In the genomic region with DNA sequence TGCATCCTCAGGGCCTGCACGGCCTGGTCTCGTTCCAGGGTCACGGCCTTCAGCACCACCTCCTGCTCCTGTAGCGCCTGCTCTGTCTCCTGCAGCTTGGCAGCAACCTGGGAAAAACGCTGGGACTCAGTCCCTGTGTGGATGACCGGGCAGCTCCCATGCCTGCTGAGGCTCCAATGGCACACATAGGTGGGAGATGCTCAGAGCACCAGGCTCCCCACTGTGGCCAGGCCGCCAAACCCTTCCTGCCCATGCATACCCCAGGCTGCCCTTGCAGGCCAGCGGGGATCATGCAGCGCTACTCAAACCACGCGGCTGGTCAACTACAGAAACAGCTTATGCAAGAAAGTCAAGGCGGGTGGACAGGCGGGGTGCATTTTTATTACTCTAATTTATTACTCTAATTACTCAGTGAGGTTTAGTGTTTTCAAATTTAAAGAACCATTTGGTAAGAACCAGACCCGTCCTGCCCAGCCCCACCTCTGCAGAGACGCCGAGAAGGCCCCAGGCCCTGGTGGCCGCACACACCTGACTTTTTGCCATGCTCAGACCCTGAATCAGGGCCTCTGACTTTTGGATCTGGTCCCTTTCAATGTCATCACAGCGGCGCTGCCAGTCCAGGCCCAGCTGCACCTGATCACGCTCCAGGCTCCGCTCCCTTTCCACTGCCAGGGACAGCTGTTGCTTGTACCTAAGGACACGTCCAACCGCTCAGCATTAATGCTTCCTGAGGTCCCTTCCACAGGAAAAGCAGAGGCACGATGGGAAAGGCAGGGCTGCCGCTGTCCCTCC, we compare ENCODE assay signal across 25 cellular contexts. TPM values are rescaled to one million over a fixed set of nuclear protein-coding genes. Genes with fewer than 3 reads are reported as not detected.
A peak's percentile ranks its signal among the peaks of the same experiment; 100 is the strongest.
DNase-seq lines count a peak whose midpoint lies in the region; ATAC-seq, FAIRE-seq and TF ChIP-seq lines count a peak whose summit lies in the region.
"Had no signal": no experiment of that assay in that cellular context is flagged by ENCODE, and none has a peak within 500 bp of the region (broad histone marks: within the 10 kb centered on the region; RNA-seq: fewer than 3 reads in every experiment).

No MANE protein-coding gene starts in this region.

- H3K9me3 ChIP-seq in T-helper 17 cell (ENCODE audit: control insufficient read depth, low read length, poor library complexity, severe bottlenecking): no peaks in the 10 kb centered on the region
- H3K9me3 ChIP-seq in parathyroid adenoma (ENCODE audit: control insufficient read depth, low read length): no peaks in the 10 kb centered on the region
- no peaks in the 10 kb centered on the region for H3K9me3 ChIP-seq in thyroid gland
- no peaks in the 10 kb centered on the region for H3K9me3 ChIP-seq in HepG2 (ENCODE audit: low read length)
- H3K9me3 ChIP-seq: BLaER1, MG63 had no signal

- FAIRE-seq in HepG2 (lab: Jason Lieb, UNC) (no peak), GM19239 (lab: Jason Lieb, UNC) (no peak)
- FAIRE-seq: A204.1, HTR-8/SVneo had no signal

- H3K79me2 ChIP-seq in parathyroid adenoma: no peaks in the 10 kb centered on the region
- no peaks in the 10 kb centered on the region for H3K79me2 ChIP-seq in HepG2 (ENCODE audit: insufficient read depth, low read length)

- DNase-seq in T-helper 17 cell (no peak), left kidney (ENCODE audit: low read depth, low spot score) (peak; percentile 54), thyroid gland (peak; percentile 52 to 65), GM20000 (ENCODE audit: low spot score) (no peak), HepG2 (ENCODE audit: low spot score) (no peak), GM19239 (ENCODE audit: insufficient read length, low spot score) (no peak)
- DNase-seq: CD4-positive, alpha-beta memory T cell; COR-L47; DMS53; GM23248; H9; KG1; MG63; NCI-H1417; NCI-H1694; NCI-H2081; NCI-H2227 treated with DMSO at 0.1 percent for 48 hours; NCI-H526 treated with DMSO at 0.1 percent for 48 hours; Right ventricle myocardium superior; RPMI8226 had no signal

- no peak for ATAC-seq in T-helper 17 cell
- ATAC-seq in GM18520 (IDR thresholded peaks at IDR 0.05; ENCODE audit: unreplicated experiment): no peak
- no peak for ATAC-seq in HepG2

- 80 to 93% methylated on average over 15 to 25 of the region's 25 CpGs for WGBS in thyroid gland, 2 donors
- WGBS in HepG2 (ENCODE audit: low lambda C conversion rate): 88% methylated on average over 22 of the region's 25 CpGs

- in situ Hi-C loops in HepG2 (cut with HindIII; ENCODE audit: extremely low pct_ligation_motif_present, low pct_unique_long_range_greater_than_20kb): no loop called here

- H3K27me3 ChIP-seq in parathyroid adenoma (ENCODE audit: control insufficient read depth, insufficient read depth, low read length) (no peaks in the 10 kb centered on the region), thyroid gland (no peaks in the 10 kb centered on the region), HepG2 (ENCODE audit: control insufficient read depth in 1 of 2, insufficient read depth in 2 of 2, low read length in 2 of 2) (no peaks in the 10 kb centered on the region)
- H3K27me3 ChIP-seq: BLaER1, MG63 had no signal

- H3K27ac ChIP-seq in parathyroid adenoma: no peak overlapping the region
- H3K27ac ChIP-seq in thyroid gland: peak overlapping the region; percentile 76 to 88 (median 83)
- no peak overlapping the region for H3K27ac ChIP-seq in HepG2 (ENCODE audit: extremely low read length, insufficient read depth, low read length)
- H3K27ac ChIP-seq: GM23248 had no signal

- peaks cover 55% of the 10 kb centered on the region for H3K4me1 ChIP-seq in parathyroid adenoma
- H3K4me1 ChIP-seq in thyroid gland: peaks cover 38 to 40% of the 10 kb centered on the region in 2 donors
- peaks cover 13% of the 10 kb centered on the region for H3K4me1 ChIP-seq in HepG2 (ENCODE audit: insufficient read depth, low read length)

- no peaks in the 10 kb centered on the region for H3K27me3 Mint-ChIP-seq in T-helper 17 cell
- H3K27me3 Mint-ChIP-seq: CD4-positive, alpha-beta memory T cell had no signal

- intact Hi-C loops in thyroid gland (cut with DNase I): no loop called here
- intact Hi-C loops in HepG2 (cut with micrococcal nuclease; ENCODE audit: unreplicated experiment): no loop called here

- H3K4me2 ChIP-seq in parathyroid adenoma (ENCODE audit: low read length) (peak overlapping the region; percentile 81), HepG2 (ENCODE audit: low read depth, low read length) (no peak overlapping the region)

- TF ChIP-seq POLR2A in thyroid gland (IDR thresholded peaks at IDR 0.05): no peak
- no peak for TF ChIP-seq POLR2A in HepG2 (IDR thresholded peaks at IDR 0.05; ENCODE audit: insufficient read depth in 1 of 2, low read depth in 2 of 2, low read length in 2 of 2)

- H3K4me3 ChIP-seq in parathyroid adenoma (ENCODE audit: low read depth, low read length) (no peak overlapping the region), thyroid gland (replicated peaks in 1 of 3) (no peak overlapping the region), HepG2 (replicated peaks in 1 of 3; ENCODE audit: insufficient read depth in 1 of 3, low read depth in 2 of 3, low read length in 3 of 3) (no peak overlapping the region)
- H3K4me3 ChIP-seq: BLaER1, GM23248, MG63 had no signal

- TF ChIP-seq CTCF in parathyroid adenoma (IDR thresholded peaks at IDR 0.05) (no peak), thyroid gland (IDR thresholded peaks at IDR 0.05) (no peak), GM20000 (IDR thresholded peaks at IDR 0.05; ENCODE audit: extremely low read depth, missing control alignments) (no peak), HepG2 (CRISPR knock-in tag; IDR thresholded peaks at IDR 0.05) (no peak)

- POLR2A ChIA-PET in HepG2 (lab: Yijun Ruan, JAX): interaction anchor here (0.7 kb wide), 1 partner anchor 12 kb away, joined by 3 read pairs; no protein-coding TSS in a partner anchor

- TF ChIP-seq EP300 in HepG2 (IDR thresholded peaks at IDR 0.05; ENCODE audit: low read depth in 2 of 2, low read length in 2 of 2) (no peak), HepG2 (CRISPR knock-in tag; IDR thresholded peaks at IDR 0.05; ENCODE audit: borderline replicate concordance) (no peak)

- H4K20me1 ChIP-seq in HepG2 (ENCODE audit: insufficient read depth, low read length): no peaks in the 10 kb centered on the region
- H4K20me1 ChIP-seq: BLaER1 had no signal

- H3K36me3 ChIP-seq in parathyroid adenoma (ENCODE audit: control insufficient read depth, insufficient read depth, low read length) (no peaks in the 10 kb centered on the region), thyroid gland (peaks cover 5% of the 10 kb centered on the region in 2 donors), HepG2 (replicated peaks in 1 of 2; ENCODE audit: control insufficient read depth in 1 of 2, insufficient read depth in 2 of 2, low read length in 2 of 2) (peaks cover 4 to 12% of the 10 kb centered on the region in 2 experiments; a peak in 4 of 5 replicates)

- peak overlapping the region; percentile 8 for H3K27ac Mint-ChIP-seq in T-helper 17 cell
- H3K27ac Mint-ChIP-seq: H9 had no signal

- TF ChIP-seq RAD21 in HepG2 (CRISPR knock-in tag; IDR thresholded peaks at IDR 0.05): no peak

- no peak overlapping the region for H3K4me3 Mint-ChIP-seq in T-helper 17 cell
- H3K4me3 Mint-ChIP-seq: H9 had no signal

- BruUV-seq in HepG2 (replicated peaks; lab: Mats Ljungman, UMichigan): no TSS peak

- no peaks in the 10 kb centered on the region for H3K36me3 Mint-ChIP-seq in T-helper 17 cell (ENCODE audit: low read depth)

- peaks cover 7% of the 10 kb centered on the region for H3K4me1 Mint-ChIP-seq in T-helper 17 cell
- H3K4me1 Mint-ChIP-seq: CD4-positive, alpha-beta memory T cell had no signal

- H3K9ac ChIP-seq in parathyroid adenoma: no peak overlapping the region
- H3K9ac ChIP-seq in HepG2 (ENCODE audit: insufficient read depth, low read depth, low read length): no peak overlapping the region
- H3K9ac ChIP-seq: BLaER1, GM23248 had no signal

- H2AFZ ChIP-seq in parathyroid adenoma (no peak overlapping the region), HepG2 (ENCODE audit: low read length) (no peak overlapping the region)
- H2AFZ ChIP-seq: GM23248 had no signal

- CTCF ChIA-PET in HepG2 (lab: Yijun Ruan, JAX; ENCODE audit: low intra/inter-chr PET ratio, low total read pairs): no interaction called here

RNA-seq across cellular contexts. Expression of a gene that starts 33.9 kb away (rescaled TPM):
- total RNA-seq in T-helper 17 cell (10 to 100 TPM; 79.1 to 89.0 TPM), thyroid gland (10 to 100 TPM; 27.1 to 79.9 (median 50.9) TPM), HepG2 (2016; rRNA removed; fragmentation: Illumina TruSeq; extraction: Trizol) (54.8 and 59.9 TPM in 2 replicates)
- 85.1 and 122 TPM in 2 replicates for total RNA-seq in HepG2 (2016; cell fraction: cytosol; rRNA removed; fragmentation: Illumina TruSeq; extraction: Trizol; ENCODE audit: low read depth)
- 54.5 and 62.8 TPM in 2 replicates for total RNA-seq in HepG2 (2016; cell fraction: insoluble cytoplasmic fraction; rRNA removed; fragmentation: Illumina TruSeq; extraction: Trizol)
- 78.3 and 105 TPM in 2 replicates for total RNA-seq in HepG2 (2016; cell fraction: membrane; rRNA removed; fragmentation: Illumina TruSeq; extraction: Trizol)
- 40.6 and 45.1 TPM in 2 replicates for total RNA-seq in HepG2 (2016; cell fraction: nucleus; rRNA removed; fragmentation: Illumina TruSeq; extraction: Trizol)
- polyA plus RNA-seq in HepG2 (2011; rRNA removed): 59.3 and 69.8 TPM in 2 replicates
- polyA plus RNA-seq in HepG2 (2011; cell fraction: cytosol; rRNA removed): 59.9 and 140 TPM in 2 replicates
- 103 and 130 TPM in 2 replicates for polyA plus RNA-seq in HepG2 (2011; cell fraction: nucleus; rRNA removed)
- polyA plus RNA-seq in HepG2 (2012): 48.8 and 63.7 TPM in 2 replicates
- polyA plus RNA-seq in HepG2 (2016; cell fraction: cytosol; fragmentation: Illumina TruSeq; extraction: Trizol; ENCODE audit: low read depth): 113 and 149 TPM in 2 replicates
- polyA plus RNA-seq in HepG2 (2016; cell fraction: insoluble cytoplasmic fraction; fragmentation: Illumina TruSeq; extraction: Trizol; ENCODE audit: low read depth): 62.5 and 66.4 TPM in 2 replicates
- polyA plus RNA-seq in HepG2 (2016; cell fraction: membrane; fragmentation: Illumina TruSeq; extraction: Trizol; ENCODE audit: low read depth): 95.1 and 110 TPM in 2 replicates
- polyA plus RNA-seq in HepG2 (2016; cell fraction: nucleus; fragmentation: Illumina TruSeq; extraction: Trizol; ENCODE audit: insufficient read depth, low read depth): 121 and 124 TPM in 2 replicates
- polyA minus RNA-seq in HepG2 (2011; rRNA and poly(A)+ RNA removed; ENCODE audit: low replicate concordance): 23.1 and 32.6 TPM in 2 replicates
- polyA minus RNA-seq in HepG2 (2011; cell fraction: cytosol; rRNA and poly(A)+ RNA removed): 18.1 and 19.8 TPM in 2 replicates
- 27.6 and 37.2 TPM in 2 replicates for polyA minus RNA-seq in HepG2 (2011; cell fraction: nucleus; rRNA and poly(A)+ RNA removed)

RNA-seq across cellular contexts. Expression of a gene that starts 50.1 kb away (rescaled TPM):
- total RNA-seq in T-helper 17 cell: 10 to 100 TPM; 47.2 to 56.2 TPM
- total RNA-seq in thyroid gland: 10 to 100 TPM; 42.1 to 75.5 (median 44.2) TPM
- total RNA-seq in HepG2 (2016; rRNA removed; fragmentation: Illumina TruSeq; extraction: Trizol): 99.9 and 242 TPM in 2 replicates
- 51.0 and 61.4 TPM in 2 replicates for total RNA-seq in HepG2 (2016; cell fraction: cytosol; rRNA removed; fragmentation: Illumina TruSeq; extraction: Trizol; ENCODE audit: low read depth)
- 83.6 and 248 TPM in 2 replicates for total RNA-seq in HepG2 (2016; cell fraction: insoluble cytoplasmic fraction; rRNA removed; fragmentation: Illumina TruSeq; extraction: Trizol)
- 88.3 and 97.4 TPM in 2 replicates for total RNA-seq in HepG2 (2016; cell fraction: membrane; rRNA removed; fragmentation: Illumina TruSeq; extraction: Trizol)
- total RNA-seq in HepG2 (2016; cell fraction: nucleus; rRNA removed; fragmentation: Illumina TruSeq; extraction: Trizol): 164 and 200 TPM in 2 replicates
- 349 and 598 TPM in 2 replicates for polyA plus RNA-seq in HepG2 (2011; rRNA removed)
- 384 and 554 TPM in 2 replicates for polyA plus RNA-seq in HepG2 (2011; cell fraction: cytosol; rRNA removed)
- 293 and 327 TPM in 2 replicates for polyA plus RNA-seq in HepG2 (2011; cell fraction: nucleus; rRNA removed)
- 348 and 404 TPM in 2 replicates for polyA plus RNA-seq in HepG2 (2012)
- 38.7 and 40.7 TPM in 2 replicates for polyA plus RNA-seq in HepG2 (2016; cell fraction: cytosol; fragmentation: Illumina TruSeq; extraction: Trizol; ENCODE audit: low read depth)
- polyA plus RNA-seq in HepG2 (2016; cell fraction: insoluble cytoplasmic fraction; fragmentation: Illumina TruSeq; extraction: Trizol; ENCODE audit: low read depth): 95.9 and 111 TPM in 2 replicates
- polyA plus RNA-seq in HepG2 (2016; cell fraction: membrane; fragmentation: Illumina TruSeq; extraction: Trizol; ENCODE audit: low read depth): 61.0 and 65.9 TPM in 2 replicates
- 334 and 368 TPM in 2 replicates for polyA plus RNA-seq in HepG2 (2016; cell fraction: nucleus; fragmentation: Illumina TruSeq; extraction: Trizol; ENCODE audit: insufficient read depth, low read depth)
- polyA minus RNA-seq in HepG2 (2011; rRNA and poly(A)+ RNA removed; ENCODE audit: low replicate concordance): 181 and 1,731 TPM in 2 replicates
- polyA minus RNA-seq in HepG2 (2011; cell fraction: cytosol; rRNA and poly(A)+ RNA removed): 365 and 408 TPM in 2 replicates
- polyA minus RNA-seq in HepG2 (2011; cell fraction: nucleus; rRNA and poly(A)+ RNA removed): 137 and 145 TPM in 2 replicates

Comparison
In these comparisons a context has a peak if more than half of its experiments do, and no peak if none do; other contexts are left out.
1. DNase-seq: peak in left kidney (single experiment) and thyroid gland (2 of 2); none in T-helper 17 cell (0 of 3), GM20000 (single experiment), HepG2 (single experiment) and GM19239 (single experiment).
2. H3K27ac ChIP-seq: peak in thyroid gland (3 of 3); none in parathyroid adenoma (single experiment) and HepG2 (single experiment).